In genomic region chrX:48714573-48714972, GRCh38 we compare ENCODE assay signal across 22 cellular contexts. TPM values are rescaled to one million over a fixed set of nuclear protein-coding genes. Genes with fewer than 3 reads are reported as not detected.
DNase-seq lines count a peak whose midpoint lies in the region; ATAC-seq and TF ChIP-seq lines count a peak whose summit lies in the region.
"Had no signal": no experiment of that assay in that cellular context is flagged by ENCODE, and none has a peak within 500 bp of the region (broad histone marks: within the 10 kb centered on the region; RNA-seq: fewer than 3 reads in every experiment).

No MANE protein-coding gene starts in this region.

- H3K4me1 Mint-ChIP-seq in activated naive CD4-positive, alpha-beta T cell treated with anti-CD3 and anti-CD28 coated beads for 36 hours (ENCODE audit: low read depth), result peaks cover 81% of the 10 kb centered on the region
- H3K4me1 Mint-ChIP-seq in activated CD8-positive, alpha-beta T cell treated with anti-CD3 and anti-CD28 coated beads for 36 hours (ENCODE audit: low read depth), result peaks cover 83% of the 10 kb centered on the region
- H3K4me1 Mint-ChIP-seq: H9 had no signal

- H3K27me3 Mint-ChIP-seq in activated naive CD4-positive, alpha-beta T cell treated with anti-CD3 and anti-CD28 coated beads for 36 hours (ENCODE audit: low read depth), result no peaks in the 10 kb centered on the region
- H3K27me3 Mint-ChIP-seq in activated CD8-positive, alpha-beta T cell treated with anti-CD3 and anti-CD28 coated beads for 36 hours, result no peaks in the 10 kb centered on the region

- no peak overlapping the region for H3K4me3 ChIP-seq in fibroblast of mammary gland (ENCODE audit: control insufficient read depth, low read depth, low read length)
- no peak overlapping the region for H3K4me3 ChIP-seq in skeletal muscle satellite cell (ENCODE audit: low read length)
- H3K4me3 ChIP-seq: body of pancreas, heart right ventricle, right atrium auricular region had no signal

- in situ Hi-C loops in GM13977 (cut with MboI; ENCODE audit: low pct_unique_long_range_greater_than_20kb, low sequenced_read_pairs, unreplicated experiment), result no loop called here

- peak; percentile 20 for ATAC-seq in activated CD8-positive, alpha-beta T cell treated with anti-CD3 and anti-CD28 coated beads for 36 hours
- no peak for ATAC-seq in HG02981 (IDR thresholded peaks at IDR 0.05; ENCODE audit: unreplicated experiment)
- ATAC-seq: body of pancreas had no signal

- DNase-seq in activated naive CD4-positive, alpha-beta T cell treated with anti-CD3 and anti-CD28 coated beads for 36 hours, result peak; percentile 11
- DNase-seq in activated naive CD4-positive, alpha-beta T cell treated with anti-CD3 and anti-CD28 coated beads, Interleukin-2, amount 50 U/mL, for 16 hours, result no peak
- DNase-seq in activated CD8-positive, alpha-beta T cell treated with anti-CD3 and anti-CD28 coated beads for 36 hours, result no peak
- DNase-seq in fibroblast of mammary gland (ENCODE audit: low read depth) (peak; percentile 54), HuH-7.5 (ENCODE audit: low spot score) (no peak), GM13977 (ENCODE audit: low spot score) (no peak)
- DNase-seq: body of pancreas; dermis blood vessel endothelial cell; H9; heart right ventricle; NCI-H1694; NCI-H226; NK-92 treated with Interleukin-12 subunit alpha and Interleukin-12 subunit beta, amount 100 ng/mL, for 24 hours; WERI-Rb-1 had no signal

- H3K4me2 ChIP-seq in skeletal muscle satellite cell (ENCODE audit: low read length), result peak overlapping the region; percentile 11

- TF ChIP-seq CTCF in activated CD8-positive, alpha-beta T cell treated with anti-CD3 and anti-CD28 coated beads for 36 hours (IDR thresholded peaks at IDR 0.05), result no peak
- TF ChIP-seq CTCF in fibroblast of mammary gland (conservative IDR thresholded peaks at IDR 0.05; ENCODE audit: control insufficient read depth, insufficient read depth, low read depth, low read length) (no peak), GM13977 (IDR thresholded peaks at IDR 0.05; ENCODE audit: extremely low read depth, insufficient read depth, missing control alignments) (no peak)

- intact Hi-C loops in activated naive CD4-positive, alpha-beta T cell treated with anti-CD3 and anti-CD28 coated beads for 36 hours (cut with micrococcal nuclease), result no loop called here
- intact Hi-C loops in activated CD8-positive, alpha-beta T cell treated with anti-CD3 and anti-CD28 coated beads for 36 hours (cut with micrococcal nuclease), result no loop called here

- H3K27me3 ChIP-seq in skeletal muscle satellite cell (ENCODE audit: control insufficient read depth, insufficient read depth, low read length), result no peaks in the 10 kb centered on the region
- H3K27me3 ChIP-seq: body of pancreas, heart right ventricle, neutrophil, right atrium auricular region had no signal

- H3K9me3 ChIP-seq in skeletal muscle satellite cell (replicated peaks; ENCODE audit: low read length), result no peaks in the 10 kb centered on the region
- H3K9me3 ChIP-seq: body of pancreas, heart right ventricle, neutrophil, right atrium auricular region had no signal

- POLR2A ChIA-PET in activated CD8-positive, alpha-beta T cell treated with anti-CD3 and anti-CD28 coated beads for 36 hours (lab: Charles Lee), result interaction anchor here (1.5 to 2.0 kb wide), 3 partner anchors 10 to 22 kb away, joined by 4 to 14 read pairs (median 5); no protein-coding TSS in a partner anchor

- CTCF ChIA-PET in activated naive CD4-positive, alpha-beta T cell treated with anti-CD3 and anti-CD28 coated beads for 36 hours (lab: Charles Lee), result no interaction called here
- CTCF ChIA-PET in activated CD8-positive, alpha-beta T cell treated with anti-CD3 and anti-CD28 coated beads for 36 hours (lab: Charles Lee), result no interaction called here

- peak overlapping the region; percentile 69 for H3K27ac Mint-ChIP-seq in activated naive CD4-positive, alpha-beta T cell treated with anti-CD3 and anti-CD28 coated beads for 36 hours
- peak overlapping the region; percentile 93 for H3K27ac Mint-ChIP-seq in activated CD8-positive, alpha-beta T cell treated with anti-CD3 and anti-CD28 coated beads for 36 hours
- H3K27ac Mint-ChIP-seq: H9 had no signal

- H3K4me1 ChIP-seq in skeletal muscle satellite cell (ENCODE audit: control insufficient read depth, insufficient read depth, low read length), result peaks cover 18% of the 10 kb centered on the region
- H3K4me1 ChIP-seq: body of pancreas had no signal

- H3K9ac ChIP-seq in skeletal muscle satellite cell (ENCODE audit: low read depth, low read length), result no peak overlapping the region

- H3K9me3 Mint-ChIP-seq in activated naive CD4-positive, alpha-beta T cell treated with anti-CD3 and anti-CD28 coated beads for 36 hours, result no peaks in the 10 kb centered on the region
- H3K9me3 Mint-ChIP-seq in activated CD8-positive, alpha-beta T cell treated with anti-CD3 and anti-CD28 coated beads for 36 hours, result no peaks in the 10 kb centered on the region

- H3K36me3 ChIP-seq in skeletal muscle satellite cell (ENCODE audit: insufficient read depth, low read length), result no peaks in the 10 kb centered on the region
- H3K36me3 ChIP-seq: heart right ventricle, neutrophil, right atrium auricular region, WERI-Rb-1 had no signal

- no peak overlapping the region for H3K4me3 Mint-ChIP-seq in activated naive CD4-positive, alpha-beta T cell treated with anti-CD3 and anti-CD28 coated beads for 36 hours
- H3K4me3 Mint-ChIP-seq in activated CD8-positive, alpha-beta T cell treated with anti-CD3 and anti-CD28 coated beads for 36 hours, result no peak overlapping the region
- H3K4me3 Mint-ChIP-seq: H9 had no signal

- H3K36me3 Mint-ChIP-seq in activated naive CD4-positive, alpha-beta T cell treated with anti-CD3 and anti-CD28 coated beads for 36 hours (ENCODE audit: low read depth), result no peaks in the 10 kb centered on the region
- H3K36me3 Mint-ChIP-seq in activated CD8-positive, alpha-beta T cell treated with anti-CD3 and anti-CD28 coated beads for 36 hours (ENCODE audit: low read depth), result peaks cover 12% of the 10 kb centered on the region

RNA-seq across cellular contexts. Expression of gene SUV39H1, which starts 18.0 kb away (rescaled TPM):
- total RNA-seq in activated naive CD4-positive, alpha-beta T cell treated with anti-CD3 and anti-CD28 coated beads for 36 hours, result 10 to 100 TPM; 31.5 to 31.9 TPM
- total RNA-seq in activated CD8-positive, alpha-beta T cell treated with anti-CD3 and anti-CD28 coated beads for 36 hours, result 10 to 100 TPM; 26.8 to 28.4 TPM
- 7.2 and 7.4 TPM in 2 replicates for total RNA-seq in skeletal muscle satellite cell (2012; rRNA removed)

RNA-seq across cellular contexts. Expression of gene WAS, which starts 31.0 kb away (rescaled TPM):
- 10 to 100 TPM; 76.1 to 77.8 TPM for total RNA-seq in activated naive CD4-positive, alpha-beta T cell treated with anti-CD3 and anti-CD28 coated beads for 36 hours
- total RNA-seq in activated CD8-positive, alpha-beta T cell treated with anti-CD3 and anti-CD28 coated beads for 36 hours, result 10 to 100 TPM; 81.6 to 81.9 TPM
- total RNA-seq in skeletal muscle satellite cell (2012; rRNA removed), result 0.25 TPM in 1 of 2 replicates, not detected in the other
- total RNA-seq: dermis blood vessel endothelial cell, M059J had no signal

RNA-seq across cellular contexts. Expression of gene GLOD5, which starts 47.0 kb away (rescaled TPM):
- not detected for total RNA-seq in activated naive CD4-positive, alpha-beta T cell treated with anti-CD3 and anti-CD28 coated beads for 36 hours
- not detected for total RNA-seq in activated CD8-positive, alpha-beta T cell treated with anti-CD3 and anti-CD28 coated beads for 36 hours
- not detected in 2 replicates for total RNA-seq in skeletal muscle satellite cell (2012; rRNA removed)
- total RNA-seq: body of pancreas, dermis blood vessel endothelial cell, H9, heart right ventricle, HT1080, kidney epithelial cell, M059J, right atrium auricular region, temporal lobe had no signal

Comparison
In these comparisons a context has a peak if more than half of its experiments do, and no peak if none do; other contexts are left out.
1. DNase-seq: peak in activated naive CD4-positive, alpha-beta T cell treated with anti-CD3 and anti-CD28 coated beads for 36 hours (single experiment) and fibroblast of mammary gland (single experiment); none in activated naive CD4-positive, alpha-beta T cell treated with anti-CD3 and anti-CD28 coated beads, Interleukin-2, amount 50 U/mL, for 16 hours (single experiment), activated CD8-positive, alpha-beta T cell treated with anti-CD3 and anti-CD28 coated beads for 36 hours (single experiment), HuH-7.5 (single experiment) and GM13977 (single experiment).